Comparison of ENCODE assay signal across 9 cellular contexts in genomic region chr1:241424480-241424971, GRCh38.
DNase-seq lines count a peak whose midpoint lies in the region; ATAC-seq and TF ChIP-seq lines count a peak whose summit lies in the region.
"Had no signal": no experiment of that assay in that cellular context is flagged by ENCODE, and none has a peak within 500 bp of the region (broad histone marks: within the 10 kb centered on the region; RNA-seq: fewer than 3 reads in every experiment).

No MANE protein-coding gene starts in this region.

- H3K4me3 ChIP-seq in WI38 (ENCODE audit: low read depth, low read length) (peak overlapping the region; percentile 64), iPS-18c (ENCODE audit: insufficient read depth, low read depth, low read length) (peak overlapping the region; percentile 59), tibial nerve (peak overlapping the region; percentile 22 to 58 (median 46)), prostate gland (peak overlapping the region in 1 of 2 donors; percentile 29)

- H3K27me3 ChIP-seq in tibial nerve (peaks cover 0 to 25% of the 10 kb centered on the region in 2 donors), prostate gland (replicated peaks; ENCODE audit: insufficient read depth) (peaks cover 5% of the 10 kb centered on the region)

- POLR2A ChIA-PET in activated naive CD8-positive, alpha-beta T cell treated with anti-CD3 and anti-CD28 coated beads, Interleukin-2, amount 10 ng/mL, durations not matched to agents 7 days and 5 days (lab: Charles Lee): no interaction called here

- DNase-seq in activated naive CD8-positive, alpha-beta T cell treated with anti-CD3 and anti-CD28 coated beads, Interleukin-2, amount 10 ng/mL, durations not matched to agents 7 days and 5 days: no peak
- DNase-seq in activated naive CD8-positive, alpha-beta T cell treated with anti-CD3 and anti-CD28 coated beads for 36 hours: no peak
- no peak for DNase-seq in tibial nerve (ENCODE audit: low spot score in 2 of 2)
- no peak for DNase-seq in stimulated activated CD4-positive, alpha-beta T cell treated with anti-CD3 and anti-CD28 coated beads, Interleukin-1b, Interleukin-23, amount 100 ng/mL, for 48 hours
- DNase-seq in NCI-H69 (lab: John Stamatoyannopoulos, UW): no peak
- DNase-seq in prostate gland (ENCODE audit: low spot score): no peak
- DNase-seq: activated CD8-positive, alpha-beta memory T cell treated with anti-CD3 and anti-CD28 coated beads, Interleukin-2, amount 50 U/mL, for 4 hours had no signal

- no peak for ATAC-seq in activated naive CD8-positive, alpha-beta T cell treated with anti-CD3 and anti-CD28 coated beads, Interleukin-2, amount 10 ng/mL, durations not matched to agents 7 days and 5 days (ENCODE audit: low read depth)

- intact Hi-C loops in prostate gland (cut with DNase I): no loop called here

- no peaks in the 10 kb centered on the region for H3K9me3 ChIP-seq in iPS-18c (ENCODE audit: control insufficient read depth, insufficient read depth, low read length)
- H3K9me3 ChIP-seq in tibial nerve: no peaks in the 10 kb centered on the region
- H3K9me3 ChIP-seq in prostate gland: no peaks in the 10 kb centered on the region

- H3K27me3 Mint-ChIP-seq in activated naive CD8-positive, alpha-beta T cell treated with anti-CD3 and anti-CD28 coated beads, Interleukin-2, amount 10 ng/mL, durations not matched to agents 7 days and 5 days: peaks cover 55% of the 10 kb centered on the region
- peaks cover 78% of the 10 kb centered on the region for H3K27me3 Mint-ChIP-seq in activated naive CD8-positive, alpha-beta T cell treated with anti-CD3 and anti-CD28 coated beads for 36 hours

- TF ChIP-seq EP300 in tibial nerve (IDR thresholded peaks at IDR 0.05): no peak

- peaks cover 0 to 15% (median 9%) of the 10 kb centered on the region in 4 donors for H3K4me1 ChIP-seq in tibial nerve
- H3K4me1 ChIP-seq in prostate gland (replicated peaks): no peaks in the 10 kb centered on the region

- H3K36me3 Mint-ChIP-seq in activated naive CD8-positive, alpha-beta T cell treated with anti-CD3 and anti-CD28 coated beads, Interleukin-2, amount 10 ng/mL, durations not matched to agents 7 days and 5 days: no peaks in the 10 kb centered on the region
- no peaks in the 10 kb centered on the region for H3K36me3 Mint-ChIP-seq in activated naive CD8-positive, alpha-beta T cell treated with anti-CD3 and anti-CD28 coated beads for 36 hours

- H3K27ac ChIP-seq in tibial nerve (peak overlapping the region in 1 of 4 donors; percentile 46), prostate gland (no peak overlapping the region)

- TF ChIP-seq POLR2A in tibial nerve (IDR thresholded peaks at IDR 0.05) (no peak), prostate gland (IDR thresholded peaks at IDR 0.05) (no peak)

- no peak overlapping the region for H3K27ac Mint-ChIP-seq in activated naive CD8-positive, alpha-beta T cell treated with anti-CD3 and anti-CD28 coated beads, Interleukin-2, amount 10 ng/mL, durations not matched to agents 7 days and 5 days
- no peak overlapping the region for H3K27ac Mint-ChIP-seq in activated naive CD8-positive, alpha-beta T cell treated with anti-CD3 and anti-CD28 coated beads for 36 hours

- 47 to 81% methylated on average over 10 to 21 of the region's 21 CpGs for WGBS in tibial nerve, 2 donors
- WGBS in prostate gland: 44% methylated on average over 20 of the region's 21 CpGs

- TF ChIP-seq CTCF in WI38 (IDR thresholded peaks at IDR 0.05; ENCODE audit: low read depth, low read length) (no peak), tibial nerve (IDR thresholded peaks at IDR 0.05) (no peak), prostate gland (IDR thresholded peaks at IDR 0.05) (no peak)

- peak overlapping the region; percentile 3 for H3K4me3 Mint-ChIP-seq in activated naive CD8-positive, alpha-beta T cell treated with anti-CD3 and anti-CD28 coated beads, Interleukin-2, amount 10 ng/mL, durations not matched to agents 7 days and 5 days
- H3K4me3 Mint-ChIP-seq in activated naive CD8-positive, alpha-beta T cell treated with anti-CD3 and anti-CD28 coated beads for 36 hours: no peak overlapping the region

- H3K9me3 Mint-ChIP-seq in activated naive CD8-positive, alpha-beta T cell treated with anti-CD3 and anti-CD28 coated beads, Interleukin-2, amount 10 ng/mL, durations not matched to agents 7 days and 5 days: no peaks in the 10 kb centered on the region
- peaks cover 2% of the 10 kb centered on the region for H3K9me3 Mint-ChIP-seq in activated naive CD8-positive, alpha-beta T cell treated with anti-CD3 and anti-CD28 coated beads for 36 hours

- H3K4me1 Mint-ChIP-seq in activated naive CD8-positive, alpha-beta T cell treated with anti-CD3 and anti-CD28 coated beads, Interleukin-2, amount 10 ng/mL, durations not matched to agents 7 days and 5 days: peaks cover 4% of the 10 kb centered on the region
- peaks cover 3% of the 10 kb centered on the region for H3K4me1 Mint-ChIP-seq in activated naive CD8-positive, alpha-beta T cell treated with anti-CD3 and anti-CD28 coated beads for 36 hours

- H3K36me3 ChIP-seq in tibial nerve (no peaks in the 10 kb centered on the region), prostate gland (no peaks in the 10 kb centered on the region)
